1 cellular context compared by ENCODE assay signal in the genomic region with DNA sequence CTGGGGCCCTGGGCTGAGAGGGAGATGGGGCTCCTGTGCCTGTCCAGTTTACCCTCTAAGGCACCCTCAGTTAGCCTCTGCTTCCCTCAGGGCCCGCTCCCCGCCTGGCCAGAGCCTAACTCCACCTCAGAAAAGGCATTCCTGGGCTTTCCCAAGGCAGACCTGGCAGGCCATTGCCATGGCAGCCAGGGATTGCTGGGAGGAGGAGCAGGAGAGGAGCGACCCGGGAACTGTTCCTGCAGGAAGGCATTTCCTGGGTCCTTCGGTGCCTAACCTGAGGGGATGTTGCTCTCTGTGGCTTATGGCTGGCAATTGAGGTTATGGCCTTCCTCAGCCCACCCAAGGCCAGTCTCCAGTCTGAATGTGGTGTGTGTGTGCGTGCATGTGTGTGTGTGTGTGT.
TF ChIP-seq lines count a peak whose summit lies in the region.

No MANE protein-coding gene starts in this region.

TF ChIP-seq in GM23338, 12 proteins besides CTCF, POLR2A, EP300 and RAD21 (continued from another document):
- TF ChIP-seq, protein P1, sequence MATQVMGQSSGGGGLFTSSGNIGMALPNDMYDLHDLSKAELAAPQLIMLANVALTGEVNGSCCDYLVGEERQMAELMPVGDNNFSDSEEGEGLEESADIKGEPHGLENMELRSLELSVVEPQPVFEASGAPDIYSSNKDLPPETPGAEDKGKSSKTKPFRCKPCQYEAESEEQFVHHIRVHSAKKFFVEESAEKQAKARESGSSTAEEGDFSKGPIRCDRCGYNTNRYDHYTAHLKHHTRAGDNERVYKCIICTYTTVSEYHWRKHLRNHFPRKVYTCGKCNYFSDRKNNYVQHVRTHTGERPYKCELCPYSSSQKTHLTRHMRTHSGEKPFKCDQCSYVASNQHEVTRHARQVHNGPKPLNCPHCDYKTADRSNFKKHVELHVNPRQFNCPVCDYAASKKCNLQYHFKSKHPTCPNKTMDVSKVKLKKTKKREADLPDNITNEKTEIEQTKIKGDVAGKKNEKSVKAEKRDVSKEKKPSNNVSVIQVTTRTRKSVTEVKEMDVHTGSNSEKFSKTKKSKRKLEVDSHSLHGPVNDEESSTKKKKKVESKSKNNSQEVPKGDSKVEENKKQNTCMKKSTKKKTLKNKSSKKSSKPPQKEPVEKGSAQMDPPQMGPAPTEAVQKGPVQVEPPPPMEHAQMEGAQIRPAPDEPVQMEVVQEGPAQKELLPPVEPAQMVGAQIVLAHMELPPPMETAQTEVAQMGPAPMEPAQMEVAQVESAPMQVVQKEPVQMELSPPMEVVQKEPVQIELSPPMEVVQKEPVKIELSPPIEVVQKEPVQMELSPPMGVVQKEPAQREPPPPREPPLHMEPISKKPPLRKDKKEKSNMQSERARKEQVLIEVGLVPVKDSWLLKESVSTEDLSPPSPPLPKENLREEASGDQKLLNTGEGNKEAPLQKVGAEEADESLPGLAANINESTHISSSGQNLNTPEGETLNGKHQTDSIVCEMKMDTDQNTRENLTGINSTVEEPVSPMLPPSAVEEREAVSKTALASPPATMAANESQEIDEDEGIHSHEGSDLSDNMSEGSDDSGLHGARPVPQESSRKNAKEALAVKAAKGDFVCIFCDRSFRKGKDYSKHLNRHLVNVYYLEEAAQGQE (IDR thresholded peaks at IDR 0.05; ENCODE audit: unreplicated experiment) = no peak
- TF ChIP-seq ZNF331 (CRISPR knock-in tag; IDR thresholded peaks at IDR 0.05; ENCODE audit: low read depth) (no peak), STAT1 (IDR thresholded peaks at IDR 0.05; ENCODE audit: unreplicated experiment) (no peak), JUNB (IDR thresholded peaks at IDR 0.05; ENCODE audit: unreplicated experiment) (no peak), EZH2 (IDR thresholded peaks at IDR 0.05; ENCODE audit: low read depth, unreplicated experiment) (no peak), POLR2AphosphoS5 (IDR thresholded peaks at IDR 0.05; ENCODE audit: low read depth) (no peak), EZH2phosphoT487 (IDR thresholded peaks at IDR 0.05; ENCODE audit: unreplicated experiment) (no peak), ETS1 (IDR thresholded peaks at IDR 0.05) (no peak)
- TF ChIP-seq, protein P2, sequence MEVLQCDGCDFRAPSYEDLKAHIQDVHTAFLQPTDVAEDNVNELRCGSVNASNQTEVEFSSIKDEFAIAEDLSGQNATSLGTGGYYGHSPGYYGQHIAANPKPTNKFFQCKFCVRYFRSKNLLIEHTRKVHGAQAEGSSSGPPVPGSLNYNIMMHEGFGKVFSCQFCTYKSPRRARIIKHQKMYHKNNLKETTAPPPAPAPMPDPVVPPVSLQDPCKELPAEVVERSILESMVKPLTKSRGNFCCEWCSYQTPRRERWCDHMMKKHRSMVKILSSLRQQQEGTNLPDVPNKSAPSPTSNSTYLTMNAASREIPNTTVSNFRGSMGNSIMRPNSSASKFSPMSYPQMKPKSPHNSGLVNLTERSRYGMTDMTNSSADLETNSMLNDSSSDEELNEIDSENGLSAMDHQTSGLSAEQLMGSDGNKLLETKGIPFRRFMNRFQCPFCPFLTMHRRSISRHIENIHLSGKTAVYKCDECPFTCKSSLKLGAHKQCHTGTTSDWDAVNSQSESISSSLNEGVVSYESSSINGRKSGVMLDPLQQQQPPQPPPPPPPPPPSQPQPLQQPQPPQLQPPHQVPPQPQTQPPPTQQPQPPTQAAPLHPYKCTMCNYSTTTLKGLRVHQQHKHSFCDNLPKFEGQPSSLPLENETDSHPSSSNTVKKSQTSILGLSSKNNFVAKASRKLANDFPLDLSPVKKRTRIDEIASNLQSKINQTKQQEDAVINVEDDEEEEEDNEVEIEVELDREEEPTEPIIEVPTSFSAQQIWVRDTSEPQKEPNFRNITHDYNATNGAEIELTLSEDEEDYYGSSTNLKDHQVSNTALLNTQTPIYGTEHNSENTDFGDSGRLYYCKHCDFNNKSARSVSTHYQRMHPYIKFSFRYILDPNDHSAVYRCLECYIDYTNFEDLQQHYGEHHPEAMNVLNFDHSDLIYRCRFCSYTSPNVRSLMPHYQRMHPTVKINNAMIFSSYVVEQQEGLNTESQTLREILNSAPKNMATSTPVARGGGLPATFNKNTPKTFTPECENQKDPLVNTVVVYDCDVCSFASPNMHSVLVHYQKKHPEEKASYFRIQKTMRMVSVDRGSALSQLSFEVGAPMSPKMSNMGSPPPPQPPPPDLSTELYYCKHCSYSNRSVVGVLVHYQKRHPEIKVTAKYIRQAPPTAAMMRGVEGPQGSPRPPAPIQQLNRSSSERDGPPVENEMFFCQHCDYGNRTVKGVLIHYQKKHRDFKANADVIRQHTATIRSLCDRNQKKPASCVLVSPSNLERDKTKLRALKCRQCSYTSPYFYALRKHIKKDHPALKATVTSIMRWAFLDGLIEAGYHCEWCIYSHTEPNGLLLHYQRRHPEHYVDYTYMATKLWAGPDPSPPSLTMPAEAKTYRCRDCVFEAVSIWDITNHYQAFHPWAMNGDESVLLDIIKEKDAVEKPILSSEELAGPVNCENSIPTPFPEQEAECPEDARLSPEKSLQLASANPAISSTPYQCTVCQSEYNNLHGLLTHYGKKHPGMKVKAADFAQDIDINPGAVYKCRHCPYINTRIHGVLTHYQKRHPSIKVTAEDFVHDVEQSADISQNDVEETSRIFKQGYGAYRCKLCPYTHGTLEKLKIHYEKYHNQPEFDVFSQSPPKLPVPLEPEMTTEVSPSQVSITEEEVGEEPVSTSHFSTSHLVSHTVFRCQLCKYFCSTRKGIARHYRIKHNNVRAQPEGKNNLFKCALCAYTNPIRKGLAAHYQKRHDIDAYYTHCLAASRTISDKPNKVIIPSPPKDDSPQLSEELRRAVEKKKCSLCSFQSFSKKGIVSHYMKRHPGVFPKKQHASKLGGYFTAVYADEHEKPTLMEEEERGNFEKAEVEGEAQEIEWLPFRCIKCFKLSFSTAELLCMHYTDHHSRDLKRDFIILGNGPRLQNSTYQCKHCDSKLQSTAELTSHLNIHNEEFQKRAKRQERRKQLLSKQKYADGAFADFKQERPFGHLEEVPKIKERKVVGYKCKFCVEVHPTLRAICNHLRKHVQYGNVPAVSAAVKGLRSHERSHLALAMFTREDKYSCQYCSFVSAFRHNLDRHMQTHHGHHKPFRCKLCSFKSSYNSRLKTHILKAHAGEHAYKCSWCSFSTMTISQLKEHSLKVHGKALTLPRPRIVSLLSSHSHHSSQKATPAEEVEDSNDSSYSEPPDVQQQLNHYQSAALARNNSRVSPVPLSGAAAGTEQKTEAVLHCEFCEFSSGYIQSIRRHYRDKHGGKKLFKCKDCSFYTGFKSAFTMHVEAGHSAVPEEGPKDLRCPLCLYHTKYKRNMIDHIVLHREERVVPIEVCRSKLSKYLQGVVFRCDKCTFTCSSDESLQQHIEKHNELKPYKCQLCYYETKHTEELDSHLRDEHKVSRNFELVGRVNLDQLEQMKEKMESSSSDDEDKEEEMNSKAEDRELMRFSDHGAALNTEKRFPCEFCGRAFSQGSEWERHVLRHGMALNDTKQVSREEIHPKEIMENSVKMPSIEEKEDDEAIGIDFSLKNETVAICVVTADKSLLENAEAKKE (CRISPR knock-in tag; IDR thresholded peaks at IDR 0.05) = no peak
